ENCODE assay signal across 13 cellular contexts in the genomic region with DNA sequence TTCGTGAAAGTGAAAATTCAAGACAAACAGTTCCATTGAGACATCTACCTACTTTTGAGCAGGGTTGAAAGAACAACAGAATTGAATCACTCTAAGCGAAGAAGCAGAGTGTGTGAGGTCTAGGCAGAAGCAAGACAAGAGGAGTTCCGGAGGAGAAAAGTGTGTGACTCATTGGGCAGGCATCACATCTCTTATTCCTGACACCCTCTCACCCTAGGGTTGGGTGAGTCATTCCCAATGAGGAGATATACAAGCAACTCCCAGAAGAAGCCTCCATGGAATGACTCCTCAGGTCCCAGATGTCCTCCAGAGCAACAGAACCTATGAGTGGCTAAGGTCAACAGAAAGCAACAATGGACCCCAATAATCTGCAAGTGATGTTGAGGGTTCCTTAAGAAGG. TPM values are rescaled to one million over a fixed set of nuclear protein-coding genes. Genes with fewer than 3 reads are reported as not detected.
A peak's percentile ranks its signal among the peaks of the same experiment; 100 is the strongest.
DNase-seq lines count a peak whose midpoint lies in the region; ATAC-seq and TF ChIP-seq lines count a peak whose summit lies in the region.
"Had no signal": no experiment of that assay in that cellular context is flagged by ENCODE, and none has a peak within 500 bp of the region (broad histone marks: within the 10 kb centered on the region; RNA-seq: fewer than 3 reads in every experiment).

No MANE protein-coding gene starts in this region.

- POLR2A ChIA-PET in MCF 10A (lab: Yijun Ruan, JAX) = no interaction called here

- TF ChIP-seq POLR2A in breast epithelium (IDR thresholded peaks at IDR 0.05) = no peak

- H3K27me3 ChIP-seq in breast epithelium = no peaks in the 10 kb centered on the region
- no peaks in the 10 kb centered on the region for H3K27me3 ChIP-seq in effector memory CD4-positive, alpha-beta T cell (replicated peaks; ENCODE audit: control insufficient read depth, insufficient read depth, low read length, poor library complexity, severe bottlenecking)

- peak overlapping the region; percentile 80 for H3K27ac Mint-ChIP-seq in MCF 10A (ENCODE audit: low read depth, unreplicated experiment)
- H3K27ac Mint-ChIP-seq: activated B cell treated with CpG ODN at 0.5 μM for 24 hours had no signal

- H3K27ac ChIP-seq in breast epithelium = no peak overlapping the region
- no peak overlapping the region for H3K27ac ChIP-seq in effector memory CD4-positive, alpha-beta T cell (ENCODE audit: insufficient read depth, low read length, poor library complexity, severe bottlenecking)

- H3K9me3 ChIP-seq in breast epithelium = no peaks in the 10 kb centered on the region
- H3K9me3 ChIP-seq in effector memory CD4-positive, alpha-beta T cell (ENCODE audit: control insufficient read depth, low read length) = no peaks in the 10 kb centered on the region

- ATAC-seq in left colon (no peak), HG02970 (IDR thresholded peaks at IDR 0.05; ENCODE audit: low FRiP score, unreplicated experiment) (no peak)

- H3K9me3 Mint-ChIP-seq in MCF 10A (ENCODE audit: unreplicated experiment) = no peaks in the 10 kb centered on the region
- H3K9me3 Mint-ChIP-seq: activated B cell treated with CpG ODN at 0.5 μM for 24 hours had no signal

- no TSS peak for BruUV-seq in MCF 10A (replicated peaks; lab: Mats Ljungman, UMichigan)

- DNase-seq in MCF 10A (ENCODE audit: unreplicated experiment) (peak; percentile 96), breast epithelium (ENCODE audit: low spot score in 2 of 2) (no peak), SW480 (ENCODE audit: low spot score) (peak; percentile 7), fibroblast of villous mesenchyme (ENCODE audit: low read depth) (peak; percentile 63), left colon (no peak), mucosa of gallbladder (ENCODE audit: low spot score) (no peak)
- no peak for DNase-seq in effector memory CD4-positive, alpha-beta T cell
- DNase-seq: activated B cell treated with CpG ODN at 0.5 μM for 24 hours; activated T-cell treated with anti-CD3 and anti-CD28 coated beads, Interleukin-2, amount 50 U/mL, for 48 hours; GDM1; NCI-H2171 treated with DMSO at 0.1 percent for 48 hours; Right ventricle myocardium superior had no signal

- TF ChIP-seq CTCF in MCF 10A (IDR thresholded peaks at IDR 0.05; ENCODE audit: unreplicated experiment) (no peak), breast epithelium (IDR thresholded peaks at IDR 0.05) (no peak), fibroblast of villous mesenchyme (IDR thresholded peaks at IDR 0.05; ENCODE audit: insufficient read depth, low read depth, low read length) (no peak)

- no peak overlapping the region for H3K4me3 Mint-ChIP-seq in MCF 10A (ENCODE audit: unreplicated experiment)
- H3K4me3 Mint-ChIP-seq: activated B cell treated with CpG ODN at 0.5 μM for 24 hours had no signal

- H3K4me3 ChIP-seq in breast epithelium = no peak overlapping the region
- H3K4me3 ChIP-seq in fibroblast of villous mesenchyme (ENCODE audit: low read depth, low read length) = no peak overlapping the region
- no peak overlapping the region for H3K4me3 ChIP-seq in effector memory CD4-positive, alpha-beta T cell (ENCODE audit: insufficient read depth, low read depth, low read length, poor library complexity, severe bottlenecking)

- no peaks in the 10 kb centered on the region for H3K36me3 Mint-ChIP-seq in MCF 10A (ENCODE audit: insufficient read depth, unreplicated experiment)

- H3K27me3 Mint-ChIP-seq in MCF 10A (ENCODE audit: insufficient read depth, unreplicated experiment) = no peaks in the 10 kb centered on the region
- H3K27me3 Mint-ChIP-seq: activated B cell treated with CpG ODN at 0.5 μM for 24 hours had no signal

- H3K4me1 ChIP-seq in breast epithelium = no peaks in the 10 kb centered on the region
- H3K4me1 ChIP-seq in effector memory CD4-positive, alpha-beta T cell (ENCODE audit: control insufficient read depth, insufficient read depth, low read length, poor library complexity, severe bottlenecking) = no peaks in the 10 kb centered on the region

- CTCF ChIA-PET in MCF 10A (lab: Yijun Ruan, JAX) = interaction anchor here (0.6 to 1.3 kb wide), 6 partner anchors 11 to 1190 kb away, joined by 3 to 6 read pairs (median 3); no protein-coding TSS in a partner anchor

- intact Hi-C loops in MCF 10A (cut with micrococcal nuclease) = no loop called here
- intact Hi-C loops in breast epithelium (cut with DNase I; ENCODE audit: low total_unique reads) = no loop called here
- intact Hi-C loops in left colon (cut with DNase I, micrococcal nuclease) = no loop called here

- H3K4me1 Mint-ChIP-seq in MCF 10A (ENCODE audit: insufficient read depth, unreplicated experiment) = peaks cover 20% of the 10 kb centered on the region
- H3K4me1 Mint-ChIP-seq: activated B cell treated with CpG ODN at 0.5 μM for 24 hours had no signal

- H3K36me3 ChIP-seq in breast epithelium = no peaks in the 10 kb centered on the region
- no peaks in the 10 kb centered on the region for H3K36me3 ChIP-seq in effector memory CD4-positive, alpha-beta T cell (ENCODE audit: control insufficient read depth, insufficient read depth, low read length)

RNA-seq across cellular contexts. Expression of gene PRG4, which starts 59.2 kb away (rescaled TPM):
- total RNA-seq in MCF 10A (2022) = 0.07 TPM in 1 of 2 replicates, not detected in the other
- total RNA-seq in breast epithelium = 10 to 100 TPM in 2 of 3 donors, 1 to 10 TPM in 1; 4.9 to 75.4 (median 54.6) TPM
- not detected in 2 replicates for total RNA-seq in fibroblast of villous mesenchyme
- total RNA-seq in left colon = not detected
- total RNA-seq in mucosa of gallbladder = 0.20 TPM
- total RNA-seq: activated B cell treated with CpG ODN at 0.5 μM for 24 hours had no signal

Comparison
In these comparisons a context has a peak if more than half of its experiments do, and no peak if none do; other contexts are left out.
1. DNase-seq: peak in MCF 10A (single experiment), SW480 (single experiment) and fibroblast of villous mesenchyme (single experiment); none in breast epithelium (0 of 2), left colon (0 of 2), mucosa of gallbladder (single experiment) and effector memory CD4-positive, alpha-beta T cell (0 of 3).